Comparison of ENCODE assay signal across 9 cellular contexts in genomic region chr1:157363660-157364140, GRCh38.
DNase-seq lines count a peak whose midpoint lies in the region; ATAC-seq and TF ChIP-seq lines count a peak whose summit lies in the region.
"Had no signal": no experiment of that assay in that cellular context is flagged by ENCODE, and none has a peak within 500 bp of the region (broad histone marks: within the 10 kb centered on the region; RNA-seq: fewer than 3 reads in every experiment).

No MANE protein-coding gene starts in this region.

- no peaks in the 10 kb centered on the region for H3F3A ChIP-seq in DOHH2 (ENCODE audit: control insufficient read depth, insufficient read depth)

- TF ChIP-seq EP300 in Ishikawa (IDR thresholded peaks at IDR 0.05; ENCODE audit: borderline replicate concordance) = no peak

- H3K9me3 ChIP-seq in DOHH2 (ENCODE audit: control insufficient read depth, insufficient read depth, low read length) = no peaks in the 10 kb centered on the region
- H3K9me3 ChIP-seq in upper lobe of right lung = no peaks in the 10 kb centered on the region

- intact Hi-C loops in upper lobe of right lung (cut with DNase I) = no loop called here

- no peaks in the 10 kb centered on the region for H4K20me1 ChIP-seq in DOHH2 (ENCODE audit: control insufficient read depth, insufficient read depth, low read depth, low read length)

- ATAC-seq in GM19467 (IDR thresholded peaks at IDR 0.05; ENCODE audit: unreplicated experiment) (peak; percentile 76), upper lobe of right lung (peak; percentile 90), GM19328 (IDR thresholded peaks at IDR 0.05; ENCODE audit: unreplicated experiment) (no peak)

- H3K36me3 ChIP-seq in DOHH2 (ENCODE audit: control insufficient read depth, low read length) (no peaks in the 10 kb centered on the region), upper lobe of right lung (no peaks in the 10 kb centered on the region)

- H3K4me3 ChIP-seq in DOHH2 (ENCODE audit: low read length) (no peak overlapping the region), upper lobe of right lung (no peak overlapping the region)
- H3K4me3 ChIP-seq: skin epidermis had no signal

- H3K79me2 ChIP-seq in DOHH2 (ENCODE audit: control insufficient read depth, low read length) = no peaks in the 10 kb centered on the region

- no peaks in the 10 kb centered on the region for H3K4me1 ChIP-seq in DOHH2 (ENCODE audit: control insufficient read depth, low read length)
- no peaks in the 10 kb centered on the region for H3K4me1 ChIP-seq in upper lobe of right lung

- H3K27me3 ChIP-seq in DOHH2 (ENCODE audit: control insufficient read depth, low read length) = no peaks in the 10 kb centered on the region
- no peaks in the 10 kb centered on the region for H3K27me3 ChIP-seq in upper lobe of right lung

- DNase-seq in UCSD-AML1 (lab: John Stamatoyannopoulos, UW; ENCODE audit: unreplicated experiment) = peak; percentile 39
- DNase-seq in iPS DF 19.7 (ENCODE audit: low read depth, low spot score) = peak; percentile 20
- DNase-seq in upper lobe of right lung = no peak
- no peak for DNase-seq in T-helper 1 cell

- no peaks in the 10 kb centered on the region for H3K9me2 ChIP-seq in DOHH2 (replicated peaks; ENCODE audit: control insufficient read depth, low read length)

- TF ChIP-seq CTCF in DOHH2 (IDR thresholded peaks at IDR 0.05; ENCODE audit: low read depth, low read length, poor library complexity, severe bottlenecking) = peak; percentile 72
- TF ChIP-seq CTCF in upper lobe of right lung (IDR thresholded peaks at IDR 0.05) = peak; percentile 59

- peak; percentile 37 for TF ChIP-seq RAD21 in Ishikawa (IDR thresholded peaks at IDR 0.05; ENCODE audit: low read depth)

- H3K27ac ChIP-seq in DOHH2 (ENCODE audit: low read depth, low read length) (no peak overlapping the region), upper lobe of right lung (no peak overlapping the region)
- H3K27ac ChIP-seq: skin epidermis had no signal

- H3K4me2 ChIP-seq in DOHH2 (ENCODE audit: low read length) = no peak overlapping the region

TF ChIP-seq in Ishikawa, 13 proteins besides CTCF, POLR2A, EP300 and RAD21:
- TF ChIP-seq TCF12 (IDR thresholded peaks at IDR 0.05; ENCODE audit: low read depth) (no peak), REST (IDR thresholded peaks at IDR 0.05; ENCODE audit: low read depth) (no peak), CEBPB (IDR thresholded peaks at IDR 0.05) (no peak), FOXM1 (IDR thresholded peaks at IDR 0.05; ENCODE audit: borderline replicate concordance, low read depth) (no peak), NFIC (IDR thresholded peaks at IDR 0.05) (no peak), CREB1 (IDR thresholded peaks at IDR 0.05; ENCODE audit: low read depth) (no peak), EGR1 (IDR thresholded peaks at IDR 0.05) (no peak), YY1 (IDR thresholded peaks at IDR 0.05; ENCODE audit: low read depth) (no peak), MAX (IDR thresholded peaks at IDR 0.05) (no peak), TAF1 (IDR thresholded peaks at IDR 0.05; ENCODE audit: low read depth) (no peak), TEAD4 (IDR thresholded peaks at IDR 0.05) (no peak), USF1 (IDR thresholded peaks at IDR 0.05) (no peak), ZBTB7A (IDR thresholded peaks at IDR 0.05; ENCODE audit: low read depth) (no peak)

Comparison
In these comparisons a context has a peak if more than half of its experiments do, and no peak if none do; other contexts are left out.
1. DNase-seq: peak in UCSD-AML1 (single experiment) and iPS DF 19.7 (single experiment); none in upper lobe of right lung (single experiment) and T-helper 1 cell (0 of 5).